ENCODE assay signal across 9 cellular contexts in genomic region chr11:119377112-119377901, GRCh38. TPM values are rescaled to one million over a fixed set of nuclear protein-coding genes. Genes with fewer than 3 reads are reported as not detected.
DNase-seq lines count a peak whose midpoint lies in the region; ATAC-seq and TF ChIP-seq lines count a peak whose summit lies in the region.
"Had no signal": no experiment of that assay in that cellular context is flagged by ENCODE, and none has a peak within 500 bp of the region (broad histone marks: within the 10 kb centered on the region; RNA-seq: fewer than 3 reads in every experiment).

No MANE protein-coding gene starts in this region.

- no peak overlapping the region for H3K4me3 Mint-ChIP-seq in CD8-positive, alpha-beta memory T cell
- no peak overlapping the region for H3K4me3 Mint-ChIP-seq in neural progenitor cell
- no peak overlapping the region for H3K4me3 Mint-ChIP-seq in naive thymus-derived CD4-positive, alpha-beta T cell
- H3K4me3 Mint-ChIP-seq: naive B cell had no signal

- peaks cover 0 to 3% of the 10 kb centered on the region in 2 donors for H3K27me3 Mint-ChIP-seq in CD8-positive, alpha-beta memory T cell
- H3K27me3 Mint-ChIP-seq in neural progenitor cell (ENCODE audit: insufficient read depth, low read depth), result peaks cover 6% of the 10 kb centered on the region
- H3K27me3 Mint-ChIP-seq in naive thymus-derived CD4-positive, alpha-beta T cell, result peaks cover 0 to 9% (median 0%) of the 10 kb centered on the region in 5 donors

- H3K27ac Mint-ChIP-seq in CD8-positive, alpha-beta memory T cell, result peak overlapping the region in 1 of 8 donors; percentile 74
- H3K27ac Mint-ChIP-seq in neural progenitor cell, result no peak overlapping the region
- peak overlapping the region in 1 of 9 donors; percentile 19 for H3K27ac Mint-ChIP-seq in naive thymus-derived CD4-positive, alpha-beta T cell
- H3K27ac Mint-ChIP-seq: naive B cell had no signal

- ATAC-seq in GM18517 (IDR thresholded peaks at IDR 0.05; ENCODE audit: unreplicated experiment) (no peak), foreskin keratinocyte (no peak)
- ATAC-seq in naive thymus-derived CD4-positive, alpha-beta T cell, result no peak

- peak overlapping the region; percentile 64 for H3K4me2 ChIP-seq in MM.1S (ENCODE audit: low read depth, low read length)
- H3K4me2 ChIP-seq in neural progenitor cell, result peak overlapping the region; percentile 81

- no peaks in the 10 kb centered on the region for H3K9me2 ChIP-seq in MM.1S (replicated peaks; ENCODE audit: insufficient read depth, low read length)

- H3K9ac ChIP-seq in MM.1S (ENCODE audit: low read length) (peak overlapping the region; percentile 25; the same call in 1 of the 2 replicates), neural progenitor cell (no peak overlapping the region)

- H3F3A ChIP-seq in MM.1S (ENCODE audit: insufficient read depth, low read length) (no peaks in the 10 kb centered on the region), neural progenitor cell (ENCODE audit: low read depth) (peaks cover 64% of the 10 kb centered on the region)

- POLR2A ChIA-PET in CD8-positive, alpha-beta memory T cell (lab: Charles Lee), result no interaction called here
- POLR2A ChIA-PET in naive thymus-derived CD4-positive, alpha-beta T cell (lab: Charles Lee), result interaction anchor here (0.6 kb wide), 1 partner anchor 275 kb away, joined by 4 read pairs; no protein-coding TSS in a partner anchor

- H3K27me3 ChIP-seq in CD8-positive, alpha-beta memory T cell (ENCODE audit: insufficient read depth, low read length, poor library complexity, severe bottlenecking), result no peaks in the 10 kb centered on the region
- peaks cover 13% of the 10 kb centered on the region; the same call in 1 of the 2 replicates for H3K27me3 ChIP-seq in MM.1S (replicated peaks; ENCODE audit: insufficient read depth, low read length)
- peaks cover 5% of the 10 kb centered on the region for H3K27me3 ChIP-seq in ectodermal cell (ENCODE audit: control insufficient read depth, insufficient read depth, low read length, poor library complexity, severe bottlenecking)
- peaks cover 3% of the 10 kb centered on the region for H3K27me3 ChIP-seq in neural progenitor cell
- no peaks in the 10 kb centered on the region for H3K27me3 ChIP-seq in naive thymus-derived CD4-positive, alpha-beta T cell (ENCODE audit: control insufficient read depth in 2 of 2, insufficient read depth in 2 of 2, low read length in 2 of 2)
- no peaks in the 10 kb centered on the region for H3K27me3 ChIP-seq in foreskin keratinocyte

- CTCF ChIA-PET in CD8-positive, alpha-beta memory T cell (lab: Charles Lee), result interaction anchor here (4.8 to 15.4 kb wide), 2 partner anchors 15 to 20 kb away, joined by 26 to 145 read pairs; no protein-coding TSS in a partner anchor
- CTCF ChIA-PET in naive thymus-derived CD4-positive, alpha-beta T cell (lab: Charles Lee), result no interaction called here

- DNase-seq in CD8-positive, alpha-beta memory T cell, result no peak
- DNase-seq in MM.1S (no peak), neural progenitor cell (ENCODE audit: low spot score) (no peak), erythroblast (lab: John Stamatoyannopoulos, UW) (no peak), foreskin keratinocyte (no peak)
- DNase-seq in naive thymus-derived CD4-positive, alpha-beta T cell, result no peak
- DNase-seq: naive B cell had no signal

- intact Hi-C loops in naive thymus-derived CD4-positive, alpha-beta T cell (cut with micrococcal nuclease), result no loop called here

- H3K79me2 ChIP-seq in MM.1S (ENCODE audit: low read length) (no peaks in the 10 kb centered on the region), neural progenitor cell (ENCODE audit: low read depth) (no peaks in the 10 kb centered on the region)

- no peak overlapping the region for H3K4me3 ChIP-seq in CD8-positive, alpha-beta memory T cell (ENCODE audit: low read length)
- H3K4me3 ChIP-seq in MM.1S (ENCODE audit: low read length) (no peak overlapping the region), ectodermal cell (ENCODE audit: insufficient read depth, low read depth, low read length) (no peak overlapping the region), neural progenitor cell (no peak overlapping the region)
- H3K4me3 ChIP-seq in naive thymus-derived CD4-positive, alpha-beta T cell (ENCODE audit: low read length), result no peak overlapping the region

- peak overlapping the region; percentile 38 for H3K27ac ChIP-seq in CD8-positive, alpha-beta memory T cell (ENCODE audit: low read depth, low read length)
- peak overlapping the region; percentile 59; the same call in 1 of the 2 replicates for H3K27ac ChIP-seq in MM.1S (ENCODE audit: low read length)
- peak overlapping the region; percentile 16 for H3K27ac ChIP-seq in ectodermal cell (ENCODE audit: insufficient read depth, low read depth, low read length, poor library complexity, severe bottlenecking)
- H3K27ac ChIP-seq in neural progenitor cell, result no peak overlapping the region
- H3K27ac ChIP-seq in naive thymus-derived CD4-positive, alpha-beta T cell (ENCODE audit: low read depth, low read length), result no peak overlapping the region
- no peak overlapping the region for H3K27ac ChIP-seq in foreskin keratinocyte

- WGBS in ectodermal cell, 2 experiments, result 76 to 80% methylated on average over 12 of the region's 12 CpGs

- H3K36me3 ChIP-seq in CD8-positive, alpha-beta memory T cell (ENCODE audit: insufficient read depth, low read length), result no peaks in the 10 kb centered on the region
- no peaks in the 10 kb centered on the region for H3K36me3 ChIP-seq in MM.1S (replicated peaks; ENCODE audit: insufficient read depth, low read length)
- H3K36me3 ChIP-seq in ectodermal cell (ENCODE audit: control insufficient read depth, insufficient read depth, low read length), result no peaks in the 10 kb centered on the region
- H3K36me3 ChIP-seq in neural progenitor cell, result no peaks in the 10 kb centered on the region
- no peaks in the 10 kb centered on the region for H3K36me3 ChIP-seq in naive thymus-derived CD4-positive, alpha-beta T cell (ENCODE audit: control insufficient read depth in 2 of 3, insufficient read depth in 3 of 3, low read length in 3 of 3)

- no peaks in the 10 kb centered on the region for H4K20me1 ChIP-seq in MM.1S (ENCODE audit: insufficient read depth, low read length)
- H4K20me1 ChIP-seq in neural progenitor cell (ENCODE audit: low read depth), result peaks cover 6% of the 10 kb centered on the region

- H2AFZ ChIP-seq in MM.1S (ENCODE audit: low read length), result peak overlapping the region; percentile 73
- H2AFZ ChIP-seq in neural progenitor cell (replicated peaks), result no peak overlapping the region

- TF ChIP-seq POLR2A in erythroblast (IDR thresholded peaks at IDR 0.05; ENCODE audit: low read length), result no peak

- no peaks in the 10 kb centered on the region for H3K9me3 ChIP-seq in CD8-positive, alpha-beta memory T cell (ENCODE audit: low read length)
- H3K9me3 ChIP-seq in MM.1S (replicated peaks; ENCODE audit: insufficient read depth, low read length), result no peaks in the 10 kb centered on the region
- H3K9me3 ChIP-seq in ectodermal cell (ENCODE audit: control insufficient read depth, low read length), result no peaks in the 10 kb centered on the region
- H3K9me3 ChIP-seq in neural progenitor cell (ENCODE audit: low read depth), result no peaks in the 10 kb centered on the region
- no peaks in the 10 kb centered on the region for H3K9me3 ChIP-seq in naive thymus-derived CD4-positive, alpha-beta T cell (ENCODE audit: control insufficient read depth in 2 of 3, low read length in 3 of 3)

- no peaks in the 10 kb centered on the region for H3K36me3 Mint-ChIP-seq in CD8-positive, alpha-beta memory T cell
- H3K36me3 Mint-ChIP-seq in neural progenitor cell, result no peaks in the 10 kb centered on the region
- no peaks in the 10 kb centered on the region for H3K36me3 Mint-ChIP-seq in naive thymus-derived CD4-positive, alpha-beta T cell
- H3K36me3 Mint-ChIP-seq: naive B cell had no signal

- H3K4me1 ChIP-seq in CD8-positive, alpha-beta memory T cell (ENCODE audit: insufficient read depth, low read length), result peaks cover 21% of the 10 kb centered on the region
- peaks cover 25% of the 10 kb centered on the region for H3K4me1 ChIP-seq in MM.1S (ENCODE audit: low read length)
- H3K4me1 ChIP-seq in ectodermal cell (ENCODE audit: control insufficient read depth, insufficient read depth, low read length), result peaks cover 62% of the 10 kb centered on the region
- peaks cover 71% of the 10 kb centered on the region for H3K4me1 ChIP-seq in neural progenitor cell
- peaks cover 12 to 18% of the 10 kb centered on the region in 2 donors for H3K4me1 ChIP-seq in naive thymus-derived CD4-positive, alpha-beta T cell (ENCODE audit: control insufficient read depth in 2 of 2, insufficient read depth in 2 of 2, low read length in 2 of 2)
- peaks cover 13% of the 10 kb centered on the region for H3K4me1 ChIP-seq in foreskin keratinocyte

- H3K4me1 Mint-ChIP-seq in CD8-positive, alpha-beta memory T cell, result peaks cover 13 to 19% (median 15%) of the 10 kb centered on the region in 3 donors
- H3K4me1 Mint-ChIP-seq in neural progenitor cell, result peaks cover 50% of the 10 kb centered on the region
- H3K4me1 Mint-ChIP-seq in naive thymus-derived CD4-positive, alpha-beta T cell, result peaks cover 0 to 22% (median 10%) of the 10 kb centered on the region in 7 donors

- no peaks in the 10 kb centered on the region for H3K9me3 Mint-ChIP-seq in CD8-positive, alpha-beta memory T cell
- no peaks in the 10 kb centered on the region for H3K9me3 Mint-ChIP-seq in neural progenitor cell
- H3K9me3 Mint-ChIP-seq in naive thymus-derived CD4-positive, alpha-beta T cell, result peaks cover 0 to 2% (median 0%) of the 10 kb centered on the region in 11 donors
- H3K9me3 Mint-ChIP-seq: naive B cell had no signal

- TF ChIP-seq CTCF in MM.1S (IDR thresholded peaks at IDR 0.05; ENCODE audit: low read length) (no peak), neural progenitor cell (IDR thresholded peaks at IDR 0.05) (no peak), foreskin keratinocyte (conservative IDR thresholded peaks at IDR 0.05) (no peak)

RNA-seq across cellular contexts. Expression of gene USP2, which starts 4.2 kb away (rescaled TPM):
- under 1 TPM; 0.15 to 0.51 TPM for total RNA-seq in CD8-positive, alpha-beta memory T cell
- not detected for polyA plus RNA-seq in CD8-positive, alpha-beta memory T cell
- 6.7 TPM for polyA plus RNA-seq in ectodermal cell (2013, experiment 1 of 4)
- polyA plus RNA-seq in ectodermal cell (2013, experiment 2 of 4), result 7.9 TPM
- polyA plus RNA-seq in ectodermal cell (2013, experiment 3 of 4), result 5.2 TPM
- polyA plus RNA-seq in ectodermal cell (2013, experiment 4 of 4), result 4.1 TPM
- total RNA-seq in neural progenitor cell (ENCODE audit: low replicate concordance) (2.1 and 2.6 TPM in 2 replicates), foreskin keratinocyte (0.27 and 0.42 TPM in 2 replicates)
- 1 to 10 TPM in 1 of 5 experiments, under 1 TPM in 4; 0.07 to 1.1 (median 0.43) TPM for total RNA-seq in naive thymus-derived CD4-positive, alpha-beta T cell
- polyA plus RNA-seq in naive thymus-derived CD4-positive, alpha-beta T cell, result under 1 TPM; 0.26 to 0.50 TPM
- 0.26 and 0.45 TPM in 2 replicates for polyA plus RNA-seq in foreskin keratinocyte

RNA-seq across cellular contexts. Expression of gene MFRP, which starts 30.8 kb away (rescaled TPM):
- total RNA-seq in CD8-positive, alpha-beta memory T cell, result not detected
- polyA plus RNA-seq in CD8-positive, alpha-beta memory T cell, result not detected
- polyA plus RNA-seq in ectodermal cell (2013, experiment 1 of 4), result not detected
- 0.05 TPM for polyA plus RNA-seq in ectodermal cell (2013, experiment 2 of 4)
- polyA plus RNA-seq in ectodermal cell (2013, experiment 3 of 4), result not detected
- polyA plus RNA-seq in ectodermal cell (2013, experiment 4 of 4), result not detected
- total RNA-seq in neural progenitor cell (ENCODE audit: low replicate concordance) (not detected in 2 replicates), foreskin keratinocyte (not detected in 2 replicates)
- total RNA-seq in naive thymus-derived CD4-positive, alpha-beta T cell, result not detected
- not detected for polyA plus RNA-seq in naive thymus-derived CD4-positive, alpha-beta T cell
- not detected in 2 replicates for polyA plus RNA-seq in foreskin keratinocyte

RNA-seq across cellular contexts. Expression of gene C1QTNF5, which starts 36.6 kb away (rescaled TPM):
- not detected for total RNA-seq in CD8-positive, alpha-beta memory T cell
- not detected for polyA plus RNA-seq in CD8-positive, alpha-beta memory T cell
- polyA plus RNA-seq in ectodermal cell (2013, experiment 1 of 4), result 3.1 TPM
- polyA plus RNA-seq in ectodermal cell (2013, experiment 2 of 4), result 3.4 TPM
- polyA plus RNA-seq in ectodermal cell (2013, experiment 3 of 4), result 4.5 TPM
- polyA plus RNA-seq in ectodermal cell (2013, experiment 4 of 4), result 6.6 TPM
- total RNA-seq in neural progenitor cell (ENCODE audit: low replicate concordance), result 0.90 and 3.4 TPM in 2 replicates
- total RNA-seq in naive thymus-derived CD4-positive, alpha-beta T cell, result not detected
- polyA plus RNA-seq in naive thymus-derived CD4-positive, alpha-beta T cell, result not detected
- total RNA-seq in foreskin keratinocyte, result not detected in 2 replicates
- 0.03 and 0.07 TPM in 2 replicates for polyA plus RNA-seq in foreskin keratinocyte

RNA-seq across cellular contexts. Expression of gene RNF26, which starts 43.0 kb away (rescaled TPM):
- total RNA-seq in CD8-positive, alpha-beta memory T cell, result 10 to 100 TPM; 33.2 to 34.8 TPM
- 46.1 TPM for polyA plus RNA-seq in CD8-positive, alpha-beta memory T cell
- polyA plus RNA-seq in ectodermal cell (2013, experiment 1 of 4), result 66.9 TPM
- 67.5 TPM for polyA plus RNA-seq in ectodermal cell (2013, experiment 2 of 4)
- polyA plus RNA-seq in ectodermal cell (2013, experiment 3 of 4), result 65.3 TPM
- 71.5 TPM for polyA plus RNA-seq in ectodermal cell (2013, experiment 4 of 4)
- total RNA-seq in neural progenitor cell (ENCODE audit: low replicate concordance), result 17.1 and 48.2 TPM in 2 replicates
- total RNA-seq in naive thymus-derived CD4-positive, alpha-beta T cell, result 10 to 100 TPM; 16.9 to 28.3 (median 18.9) TPM
- 10 to 100 TPM; 50.3 to 59.1 TPM for polyA plus RNA-seq in naive thymus-derived CD4-positive, alpha-beta T cell
- total RNA-seq in foreskin keratinocyte, result 30.1 and 35.2 TPM in 2 replicates
- polyA plus RNA-seq in foreskin keratinocyte, result 41.0 and 49.9 TPM in 2 replicates

RNA-seq across cellular contexts. Expression of gene THY1, which starts 45.7 kb away (rescaled TPM):
- total RNA-seq in CD8-positive, alpha-beta memory T cell, result under 1 TPM; 0.40 to 0.74 TPM
- polyA plus RNA-seq in CD8-positive, alpha-beta memory T cell, result not detected
- polyA plus RNA-seq in ectodermal cell (2013, experiment 1 of 4), result 87.0 TPM
- polyA plus RNA-seq in ectodermal cell (2013, experiment 2 of 4), result 89.0 TPM
- 73.9 TPM for polyA plus RNA-seq in ectodermal cell (2013, experiment 3 of 4)
- 82.9 TPM for polyA plus RNA-seq in ectodermal cell (2013, experiment 4 of 4)
- 49.2 and 93.9 TPM in 2 replicates for total RNA-seq in neural progenitor cell (ENCODE audit: low replicate concordance)
- total RNA-seq in naive thymus-derived CD4-positive, alpha-beta T cell, result 1 to 10 TPM in 1 of 5 experiments, not detected in 4; 2.2 TPM
- not detected for polyA plus RNA-seq in naive thymus-derived CD4-positive, alpha-beta T cell
- 15.2 and 51.6 TPM in 2 replicates for total RNA-seq in foreskin keratinocyte
- 16.4 and 52.0 TPM in 2 replicates for polyA plus RNA-seq in foreskin keratinocyte

Comparison
In these comparisons a context has a peak if more than half of its experiments do, and no peak if none do; other contexts are left out.
1. H3K27ac ChIP-seq: peak in CD8-positive, alpha-beta memory T cell (single experiment), MM.1S (single experiment) and ectodermal cell (single experiment); none in neural progenitor cell (single experiment), naive thymus-derived CD4-positive, alpha-beta T cell (single experiment) and foreskin keratinocyte (single experiment).